ENCODE assay signal across 8 cellular contexts in the genomic region with DNA sequence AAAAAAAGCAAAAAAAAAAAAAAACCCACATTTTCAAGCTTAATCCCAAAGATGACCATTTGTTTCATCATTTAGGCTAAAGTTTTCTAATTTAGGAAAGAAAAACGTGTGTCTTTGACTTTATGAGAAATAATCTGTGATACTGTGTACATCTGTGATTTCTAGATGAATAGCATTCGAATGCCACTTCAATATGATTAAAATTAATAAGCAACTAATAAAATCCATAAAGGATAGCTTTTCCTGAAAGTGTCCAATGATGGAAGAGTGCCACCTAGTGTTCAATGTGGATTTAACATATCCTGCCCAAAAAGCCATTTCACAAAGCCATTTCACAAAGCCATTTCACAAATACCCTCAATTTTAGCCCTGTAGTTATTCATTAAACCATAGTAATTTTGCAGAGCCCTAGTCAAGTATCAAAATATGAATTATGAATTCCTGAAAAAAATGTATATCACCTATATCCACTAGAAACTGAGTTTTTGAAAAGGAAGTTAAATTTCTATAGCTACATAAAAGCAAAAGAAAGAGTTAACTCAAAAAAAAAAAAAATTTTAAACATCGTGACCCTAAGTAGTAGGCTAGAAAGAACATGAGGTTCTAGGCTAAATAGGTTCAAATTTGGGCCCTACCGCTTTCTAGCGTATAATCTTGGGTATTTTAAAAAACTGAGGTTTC. TPM values are rescaled to one million over a fixed set of nuclear protein-coding genes. Genes with fewer than 3 reads are reported as not detected.
DNase-seq lines count a peak whose midpoint lies in the region; ATAC-seq, FAIRE-seq and TF ChIP-seq lines count a peak whose summit lies in the region.

No MANE protein-coding gene starts in this region.

- H3K9me3 ChIP-seq in SK-N-MC (ENCODE audit: low read depth, low read length): no peaks in the 10 kb centered on the region
- no peaks in the 10 kb centered on the region for H3K9me3 ChIP-seq in pancreas

- no peak overlapping the region for H3K9ac ChIP-seq in SK-N-MC (ENCODE audit: insufficient read length)

- FAIRE-seq in pancreas (lab: Jason Lieb, UNC): peak; percentile 95

- intact Hi-C loops in pancreas (cut with DNase I): loop anchor here in 2 of 3 donors (5.0 to 10.0 kb wide), 2 partner anchors 734 to 736 kb away; no protein-coding TSS in a partner anchor

- 40 to 41% methylated on average over 5 of the region's 5 CpGs for WGBS in pancreas, 2 donors

- H3K36me3 ChIP-seq in SK-N-MC (ENCODE audit: insufficient read depth, low read length): no peaks in the 10 kb centered on the region
- no peaks in the 10 kb centered on the region for H3K36me3 ChIP-seq in pancreas

- DNase-seq in NCI-H524 (lab: John Stamatoyannopoulos, UW) (peak; percentile 36 to 70), NCI-H524 treated with DMSO at 0.1 percent for 48 hours (lab: John Stamatoyannopoulos, UW) (no peak), LNCaP clone FGC (ENCODE audit: low read depth) (peak; percentile 63), SK-N-MC (ENCODE audit: low read depth, low spot score) (peak; percentile 58), fibroblast of gingiva (ENCODE audit: low read depth) (peak; percentile 49), pancreas (peak in 2 of 6 donors; percentile 7 to 41)

- peak; percentile 60 to 76 (median 73) for ATAC-seq in pancreas
- ATAC-seq in HG02678 (IDR thresholded peaks at IDR 0.05; ENCODE audit: unreplicated experiment): no peak
- no peak for ATAC-seq in GM18517 (IDR thresholded peaks at IDR 0.05; ENCODE audit: unreplicated experiment)

- no peaks in the 10 kb centered on the region for H3K4me1 ChIP-seq in pancreas

- peak; percentile 75 for TF ChIP-seq CTCF in LNCaP clone FGC (IDR thresholded peaks at IDR 0.05; ENCODE audit: control insufficient read depth, extremely low read depth, insufficient read depth)
- peak; percentile 39 to 72 (median 56) for TF ChIP-seq CTCF in pancreas (IDR thresholded peaks at IDR 0.05)

- no peaks in the 10 kb centered on the region for H3K27me3 ChIP-seq in pancreas

- H3K27ac ChIP-seq in SK-N-MC (no peak overlapping the region), pancreas (no peak overlapping the region)

- H3K4me3 ChIP-seq in LNCaP clone FGC (ENCODE audit: low read depth, low read length) (no peak overlapping the region), SK-N-MC (no peak overlapping the region), pancreas (no peak overlapping the region)

RNA-seq across cellular contexts. Expression of a gene that starts 19.1 kb away (rescaled TPM):
- 10 to 100 TPM in 1 of 6 donors, 1 to 10 TPM in 5; 7.2 to 12.6 (median 8.0) TPM for total RNA-seq in pancreas
- polyA plus RNA-seq in pancreas: 10 to 100 TPM in 1 of 2 donors, 1 to 10 TPM in 1; 5.0 to 10.4 TPM

RNA-seq across cellular contexts. Expression of a gene that starts 19.5 kb away (rescaled TPM):
- 10 to 100 TPM in 3 of 6 donors, 1 to 10 TPM in 3; 6.3 to 13.4 (median 9.2) TPM for total RNA-seq in pancreas
- polyA plus RNA-seq in pancreas: 1 to 10 TPM; 3.1 to 6.9 TPM

Comparison
In these comparisons a context has a peak if more than half of its experiments do, and no peak if none do; other contexts are left out.
1. ATAC-seq: peak in pancreas (4 of 4); none in HG02678 (single experiment) and GM18517 (single experiment).